In the genomic region with DNA sequence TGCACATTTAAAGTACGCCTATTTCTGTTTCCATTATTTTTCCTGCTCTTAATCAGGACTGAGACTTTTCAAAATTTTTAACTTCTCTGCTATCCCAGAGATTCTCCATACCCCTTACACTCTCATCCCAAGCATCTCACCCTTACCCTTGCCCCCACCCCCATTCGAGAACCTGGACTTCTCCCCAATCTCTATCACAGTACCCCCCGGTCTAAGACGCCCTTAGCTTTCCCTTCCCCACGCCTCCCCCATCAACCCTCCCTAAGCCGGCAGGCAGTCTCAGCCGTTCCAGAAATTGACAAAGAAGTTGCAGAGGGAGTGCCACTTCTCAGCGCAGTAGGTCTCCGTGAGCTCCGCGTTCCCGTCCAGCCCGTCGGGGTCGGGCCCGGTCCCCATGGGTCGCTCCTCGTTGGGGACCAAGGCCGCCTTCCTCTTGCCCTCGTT, we compare ENCODE assay signal across 9 cellular contexts.
DNase-seq lines count a peak whose midpoint lies in the region; ATAC-seq, FAIRE-seq and TF ChIP-seq lines count a peak whose summit lies in the region.
"Had no signal": no experiment of that assay in that cellular context is flagged by ENCODE, and none has a peak within 500 bp of the region (broad histone marks: within the 10 kb centered on the region; RNA-seq: fewer than 3 reads in every experiment).

No MANE protein-coding gene starts in this region.

- peak overlapping the region; percentile 75 for H3K4me3 ChIP-seq in NT2/D1 (ENCODE audit: insufficient read length, low read depth)
- H3K4me3 ChIP-seq in muscle layer of duodenum (ENCODE audit: low read depth in 1 of 2, low read length in 2 of 2) = peak overlapping the region; percentile 75 to 98

- no peaks in the 10 kb centered on the region for H3K4me1 ChIP-seq in NT2/D1 (ENCODE audit: insufficient read depth, insufficient read length)
- H3K4me1 ChIP-seq in muscle layer of duodenum (ENCODE audit: control insufficient read depth in 1 of 2, insufficient read depth in 2 of 2, low read length in 2 of 2) = peaks cover 0 to 16% of the 10 kb centered on the region in 2 donors

- no peaks in the 10 kb centered on the region for H3K9me3 Mint-ChIP-seq in effector memory CD8-positive, alpha-beta T cell
- H3K9me3 Mint-ChIP-seq: activated naive CD4-positive, alpha-beta T cell treated with anti-CD3 and anti-CD28 coated beads, Interleukin-2, amount 50 U/mL, for 72 hours had no signal

- peak; percentile 44 for DNase-seq in NCI-H748 (lab: John Stamatoyannopoulos, UW; ENCODE audit: unreplicated experiment)
- DNase-seq in NCI-H748 treated with DMSO at 0.1 percent for 48 hours (lab: John Stamatoyannopoulos, UW) = no peak
- DNase-seq in NT2/D1 (ENCODE audit: low read depth, low spot score) = no peak
- DNase-seq in effector memory CD8-positive, alpha-beta T cell = no peak
- no peak for DNase-seq in 8988T
- DNase-seq in GM19239 (ENCODE audit: insufficient read length, low spot score) = no peak
- DNase-seq in GM10266 (ENCODE audit: extremely low spot score) = no peak

- H3K9me3 ChIP-seq in NT2/D1 (ENCODE audit: insufficient read depth, low read length) = no peaks in the 10 kb centered on the region
- H3K9me3 ChIP-seq in muscle layer of duodenum (ENCODE audit: control insufficient read depth in 1 of 2, low read length in 2 of 2) = no peaks in the 10 kb centered on the region

- H3K27me3 Mint-ChIP-seq in effector memory CD8-positive, alpha-beta T cell = peaks cover 0 to 3% of the 10 kb centered on the region in 2 donors

- H3K36me3 ChIP-seq in NT2/D1 (ENCODE audit: insufficient read depth, insufficient read length, low read length) (peaks cover 9% of the 10 kb centered on the region), muscle layer of duodenum (ENCODE audit: control insufficient read depth in 1 of 2, insufficient read depth in 2 of 2, low read length in 2 of 2) (no peaks in the 10 kb centered on the region)

- peaks cover 11% of the 10 kb centered on the region for H3K36me3 Mint-ChIP-seq in effector memory CD8-positive, alpha-beta T cell (ENCODE audit: insufficient read depth)
- H3K36me3 Mint-ChIP-seq: activated naive CD4-positive, alpha-beta T cell treated with anti-CD3 and anti-CD28 coated beads, Interleukin-2, amount 50 U/mL, for 72 hours had no signal

- no peak for FAIRE-seq in GM19239 (lab: Jason Lieb, UNC)

- no peak for ATAC-seq in effector memory CD8-positive, alpha-beta T cell (replicated peaks)

- no peak for TF ChIP-seq CTCF in GM10266 (IDR thresholded peaks at IDR 0.05; ENCODE audit: control insufficient read depth, insufficient read depth, low read depth, missing control alignments)

- H3K27me3 ChIP-seq in NT2/D1 (ENCODE audit: insufficient read depth, insufficient read length) (no peaks in the 10 kb centered on the region), muscle layer of duodenum (ENCODE audit: low read depth, low read length) (no peaks in the 10 kb centered on the region)

- peak overlapping the region; percentile 73 to 89 for H3K27ac Mint-ChIP-seq in effector memory CD8-positive, alpha-beta T cell

- no peak overlapping the region for H3K27ac ChIP-seq in muscle layer of duodenum (ENCODE audit: low read length)

- peaks cover 19 to 27% of the 10 kb centered on the region in 2 donors for H3K4me1 Mint-ChIP-seq in effector memory CD8-positive, alpha-beta T cell (ENCODE audit: low read depth in 2 of 2)

- H3K4me3 Mint-ChIP-seq in effector memory CD8-positive, alpha-beta T cell = peak overlapping the region; percentile 79 to 88

- peak overlapping the region; percentile 84 for H3K9ac ChIP-seq in NT2/D1 (ENCODE audit: insufficient read length, low read depth)
